ENCODE assay signal across 8 cellular contexts in the genomic region with DNA sequence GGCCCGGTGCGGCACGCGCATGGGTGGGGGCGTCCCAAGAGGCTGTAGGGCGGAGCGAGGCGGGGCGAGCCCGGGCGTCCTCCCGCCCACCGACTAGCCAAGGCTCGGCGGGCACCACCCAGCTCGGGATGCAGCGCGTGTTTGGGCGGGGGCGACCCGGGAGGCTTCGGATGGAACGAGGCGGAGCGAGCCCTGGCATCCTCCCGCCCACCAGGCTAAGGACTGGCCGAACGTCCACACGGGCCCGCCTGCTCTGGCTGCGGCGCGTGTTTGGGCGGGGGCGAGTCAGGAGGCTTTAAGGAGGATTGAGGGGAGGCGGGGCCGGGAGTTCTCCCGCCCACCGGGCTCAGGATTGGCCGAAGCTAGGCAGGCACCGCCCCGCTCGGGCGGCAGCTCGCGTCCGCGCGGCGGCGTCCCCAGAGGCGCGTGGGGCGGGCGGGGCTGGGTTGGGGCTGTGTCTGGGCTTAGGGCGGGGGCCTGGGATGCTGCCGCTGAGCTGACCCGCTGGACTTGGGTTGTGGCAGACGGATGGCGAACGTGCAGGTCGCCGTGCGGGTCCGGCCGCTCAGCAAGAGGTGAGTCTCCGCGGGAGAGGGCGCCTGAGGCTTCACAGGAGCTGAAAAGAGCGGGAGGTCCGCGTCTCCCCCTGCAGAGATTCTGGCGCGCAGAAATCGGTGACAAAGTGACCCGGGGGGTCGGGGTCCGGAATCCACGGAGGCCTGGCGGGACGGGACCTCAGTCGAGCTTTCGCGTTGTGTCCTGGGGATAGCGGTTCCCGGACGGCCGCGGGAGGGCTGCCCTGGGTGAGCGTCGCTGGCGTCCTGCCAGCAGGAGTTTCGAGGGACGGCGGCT. TPM values are rescaled to one million over a fixed set of nuclear protein-coding genes. Genes with fewer than 3 reads are reported as not detected.
DNase-seq lines count a peak whose midpoint lies in the region; ATAC-seq lines count a peak whose summit lies in the region.

Gene STARD9 (plus strand): TSS at position 419 of the 852 bp plus-strand sequence. CDS start 110 bp downstream, at position 529.

- H3K36me3 ChIP-seq in BLaER1 = peaks cover 1% of the 10 kb centered on the region; the same call in 1 of the 2 replicates

- H4K20me1 ChIP-seq in BLaER1 = peaks cover 17% of the 10 kb centered on the region; the same call in 1 of the 2 replicates

- H3K9me3 ChIP-seq in BLaER1 = no peaks in the 10 kb centered on the region

- peaks cover 50% of the 10 kb centered on the region for H3K4me1 ChIP-seq in BLaER1

- H3K9me3 Mint-ChIP-seq in activated CD4-positive, alpha-beta T cell treated with anti-CD3 and anti-CD28 coated beads for 36 hours (ENCODE audit: low read depth) = no peaks in the 10 kb centered on the region

- H3K27ac ChIP-seq in BLaER1 (peak within 1 kb of the TSS; percentile 75), cingulate gyrus (ENCODE audit: low read depth, low read length) (peak within 1 kb of the TSS; percentile 54), layer of hippocampus (ENCODE audit: low read depth, low read length) (peak within 1 kb of the TSS; percentile 86)

- H3K27me3 Mint-ChIP-seq in activated CD4-positive, alpha-beta T cell treated with anti-CD3 and anti-CD28 coated beads for 36 hours = peaks cover 21% of the 10 kb centered on the region

- peak within 1 kb of the TSS; percentile 85 for H3K9ac ChIP-seq in BLaER1

- H3K27ac Mint-ChIP-seq in activated CD4-positive, alpha-beta T cell treated with anti-CD3 and anti-CD28 coated beads for 36 hours = peak within 1 kb of the TSS; percentile 76

- ATAC-seq in GM19324 (IDR thresholded peaks at IDR 0.05; ENCODE audit: low FRiP score, unreplicated experiment) = peak; percentile 93
- ATAC-seq in HG03460 (IDR thresholded peaks at IDR 0.05; ENCODE audit: unreplicated experiment) = peak; percentile 83
- peak; percentile 92 for ATAC-seq in activated CD4-positive, alpha-beta T cell treated with anti-CD3 and anti-CD28 coated beads for 36 hours

- intact Hi-C loops in activated CD4-positive, alpha-beta T cell treated with anti-CD3 and anti-CD28 coated beads for 36 hours (cut with DNase I, micrococcal nuclease) = loop anchor here (1.0 to 10.0 kb wide), 19 partner anchors 27 to 1458 kb away; partner anchors contain the start of genes CDAN1 (in 2 of the 2), GANC (in 2 of the 2), HAUS2 (in 2 of the 2) and LRRC57 (in 2 of the 2)

- H3K4me3 Mint-ChIP-seq in activated CD4-positive, alpha-beta T cell treated with anti-CD3 and anti-CD28 coated beads for 36 hours = peak within 1 kb of the TSS; percentile 86

- POLR2A ChIA-PET in activated CD4-positive, alpha-beta T cell treated with anti-CD3 and anti-CD28 coated beads for 36 hours (lab: Charles Lee) = interaction anchor here (0.6 to 1.5 kb wide), 8 partner anchors 46 to 1853 kb away, joined by 3 to 6 read pairs (median 3); partner anchors contain the start of gene ZNF106

- H3K27me3 ChIP-seq in BLaER1 (no peaks in the 10 kb centered on the region), layer of hippocampus (ENCODE audit: control insufficient read depth, insufficient read depth, low read length) (no peaks in the 10 kb centered on the region)

- DNase-seq in NCI-H524 treated with DMSO at 0.1 percent for 48 hours (lab: John Stamatoyannopoulos, UW) = peak; percentile 93
- peak; percentile 97 for DNase-seq in activated CD4-positive, alpha-beta T cell treated with anti-CD3 and anti-CD28 coated beads for 36 hours
- peak; percentile 73 to 93 (median 90) for DNase-seq in stimulated activated CD4-positive, alpha-beta T cell treated with anti-CD3 and anti-CD28 coated beads, Interleukin-1b, Interleukin-23, amount 100 ng/mL, for 24 hours (ENCODE audit: low read depth in 4 of 4, low spot score in 1 of 4)

- H3K4me1 Mint-ChIP-seq in activated CD4-positive, alpha-beta T cell treated with anti-CD3 and anti-CD28 coated beads for 36 hours = peaks cover 18% of the 10 kb centered on the region

- peak within 1 kb of the TSS; percentile 88 for H3K4me3 ChIP-seq in BLaER1

- CTCF ChIA-PET in activated CD4-positive, alpha-beta T cell treated with anti-CD3 and anti-CD28 coated beads for 36 hours (lab: Charles Lee) = interaction anchor here (0.9 kb wide), 1 partner anchor 13 kb away, joined by 3 read pairs; no protein-coding TSS in a partner anchor

- H3K36me3 Mint-ChIP-seq in activated CD4-positive, alpha-beta T cell treated with anti-CD3 and anti-CD28 coated beads for 36 hours (ENCODE audit: low read depth) = no peaks in the 10 kb centered on the region

- H3K4me2 ChIP-seq in BLaER1 = peak within 1 kb of the TSS; percentile 94

RNA-seq across cellular contexts. Expression of gene STARD9, which starts in this region (rescaled TPM):
- total RNA-seq in activated CD4-positive, alpha-beta T cell treated with anti-CD3 and anti-CD28 coated beads for 36 hours = 1 to 10 TPM; 4.0 to 4.1 TPM

Comparison
In these comparisons a context has a peak if more than half of its experiments do, and no peak if none do; other contexts are left out.
1. Peak in every context shown above with its lines: DNase-seq, ATAC-seq, H3K4me3 ChIP-seq and H3K27ac ChIP-seq.